In the genomic region with DNA sequence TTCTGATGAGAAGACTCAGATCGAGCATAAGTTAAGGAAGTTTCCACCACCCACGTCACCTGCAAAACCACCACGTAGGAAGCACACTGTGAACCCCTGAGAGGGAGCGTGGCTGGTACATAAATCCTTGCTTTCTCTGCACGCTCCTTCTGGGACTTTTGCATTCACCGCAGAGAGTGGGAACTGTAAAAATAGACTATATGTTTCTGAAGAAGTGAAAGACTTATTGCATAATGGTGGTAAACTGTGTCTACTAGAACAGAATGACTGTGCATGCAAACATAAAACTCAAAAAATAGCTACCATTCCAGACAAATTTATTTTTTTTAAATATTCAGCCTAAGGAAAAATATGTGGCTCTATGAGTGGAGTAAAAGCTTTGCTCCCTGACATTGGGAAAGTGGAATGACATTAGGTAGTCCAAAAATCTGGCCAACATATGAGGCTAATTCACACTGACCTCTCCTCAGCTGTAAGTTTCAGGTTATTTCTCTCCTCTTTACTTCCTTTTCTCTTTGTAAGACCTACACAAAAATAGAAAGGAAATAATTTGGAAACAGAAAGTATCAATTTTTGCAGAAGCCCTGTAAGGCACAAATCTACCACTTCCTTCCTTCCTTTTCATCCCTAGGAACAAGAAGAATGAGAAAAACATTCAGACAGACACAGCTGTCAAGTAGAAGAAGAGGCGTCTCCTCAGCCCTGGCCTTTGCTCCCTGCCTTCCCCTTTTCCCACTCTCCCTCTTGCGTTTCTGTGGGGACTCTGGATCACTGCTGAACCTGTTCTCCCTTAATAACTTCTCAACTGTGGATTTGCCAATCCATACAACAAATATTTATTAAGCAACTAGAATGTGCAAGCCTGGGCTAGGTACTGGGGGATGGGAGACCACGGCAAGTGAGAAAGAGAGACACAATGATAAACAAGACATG, we compare ENCODE assay signal across 1 cellular context.
A peak's percentile ranks its signal among the peaks of the same experiment; 100 is the strongest.
TF ChIP-seq lines count a peak whose summit lies in the region.

No MANE protein-coding gene starts in this region.

TF ChIP-seq in GM12878, 131 proteins besides CTCF, POLR2A, EP300 and RAD21 (continued from another document):
- no peak for TF ChIP-seq ATF3 (IDR thresholded peaks at IDR 0.05; ENCODE audit: borderline replicate concordance, extremely low read depth, low read depth, low read length)
- TF ChIP-seq TCF12 (IDR thresholded peaks at IDR 0.05; ENCODE audit: low read depth, low read length): 0 out of 2 replicates have a peak, but pooled peaks have one; percentile 20
- TF ChIP-seq RUNX3 (IDR thresholded peaks at IDR 0.05; ENCODE audit: low read length): peak; percentile 97
- TF ChIP-seq CHD4 (IDR thresholded peaks at IDR 0.05): no peak
- no peak for TF ChIP-seq SUZ12 (IDR thresholded peaks at IDR 0.05; ENCODE audit: unreplicated experiment)
- peak; percentile 87; the same call in 1 of the 2 replicates for TF ChIP-seq MTA3 (IDR thresholded peaks at IDR 0.05; ENCODE audit: borderline replicate concordance, low read length)
- no peak for TF ChIP-seq ZNF384 (IDR thresholded peaks at IDR 0.05; ENCODE audit: borderline replicate concordance, low read depth, low read length)
- 0 out of 2 replicates have a peak, but pooled peaks have one; percentile 51 for TF ChIP-seq IRF4 (IDR thresholded peaks at IDR 0.05; ENCODE audit: low read depth, low read length)
- TF ChIP-seq TBL1XR1 (IDR thresholded peaks at IDR 0.05; ENCODE audit: low read depth, low read length): 0 out of 2 replicates have a peak, but pooled peaks have one; percentile 13
- 0 out of 2 replicates have a peak, but pooled peaks have one; percentile 33 for TF ChIP-seq SMARCA5 (IDR thresholded peaks at IDR 0.05)
- TF ChIP-seq KAT2A (conservative IDR thresholded peaks at IDR 0.05; ENCODE audit: control insufficient read depth, low read depth, low read length): no peak
- TF ChIP-seq SP1 (IDR thresholded peaks at IDR 0.05; ENCODE audit: low read depth, low read length): peak; percentile 55
